ENCODE assay signal across 23 cellular contexts in genomic region chr3:197495499-197495898, GRCh38.
DNase-seq lines count a peak whose midpoint lies in the region; ATAC-seq, FAIRE-seq and TF ChIP-seq lines count a peak whose summit lies in the region.
"Had no signal": no experiment of that assay in that cellular context is flagged by ENCODE, and none has a peak within 500 bp of the region (broad histone marks: within the 10 kb centered on the region; RNA-seq: fewer than 3 reads in every experiment).

No MANE protein-coding gene starts in this region.

- no peaks in the 10 kb centered on the region for H3K27me3 ChIP-seq in esophagus squamous epithelium
- H3K27me3 ChIP-seq in suprapubic skin: no peaks in the 10 kb centered on the region
- no peaks in the 10 kb centered on the region for H3K27me3 ChIP-seq in uterus
- H3K27me3 ChIP-seq: brain microvascular endothelial cell had no signal

- peak; percentile 28 for DNase-seq in GM18507 (ENCODE audit: extremely low spot score, insufficient read length, low read depth)
- DNase-seq in esophagus squamous epithelium (lab: John Stamatoyannopoulos, UW): no peak
- no peak for DNase-seq in suprapubic skin (ENCODE audit: low spot score in 2 of 2)
- DNase-seq in kidney glomerular epithelial cell (lab: John Stamatoyannopoulos, UW): no peak
- DNase-seq in uterus: no peak
- no peak for DNase-seq in cortex of kidney (lab: John Stamatoyannopoulos, UW)
- DNase-seq: activated CD4-positive, alpha-beta T cell treated with anti-CD3 and anti-CD28 coated beads for 1 hour; activated CD8-positive, alpha-beta memory T cell treated with anti-CD3 and anti-CD28 coated beads for 24 hours; brain microvascular endothelial cell; EL; foreskin fibroblast; islet precursor cell; KG1; MV-4-11; NCI-H1930; NCI-H524; psoas muscle; spleen; SW 1271 had no signal

- no peak for TF ChIP-seq POLR2A in esophagus squamous epithelium (IDR thresholded peaks at IDR 0.05)
- no peak for TF ChIP-seq POLR2A in suprapubic skin (IDR thresholded peaks at IDR 0.05)
- no peak for TF ChIP-seq POLR2A in uterus (IDR thresholded peaks at IDR 0.05)

- H3K9me3 ChIP-seq in esophagus squamous epithelium (no peaks in the 10 kb centered on the region), suprapubic skin (no peaks in the 10 kb centered on the region), uterus (no peaks in the 10 kb centered on the region)
- H3K9me3 ChIP-seq: psoas muscle had no signal

- peak; percentile 53 for ATAC-seq in HG02852 (IDR thresholded peaks at IDR 0.05; ENCODE audit: unreplicated experiment)
- ATAC-seq: HCT116; natural killer cell treated with Interleukin-12 subunit alpha and Interleukin-12 subunit beta and Interleukin-15 and Interleukin-18, amount 100 ng/mL, for 72 hours had no signal

- peak overlapping the region; percentile 70 to 83 (median 80) for H3K27ac ChIP-seq in esophagus squamous epithelium
- H3K27ac ChIP-seq in suprapubic skin: peak overlapping the region; percentile 87
- no peak overlapping the region for H3K27ac ChIP-seq in uterus
- H3K27ac ChIP-seq: psoas muscle, spleen had no signal

- intact Hi-C loops in esophagus squamous epithelium (cut with DNase I) (no loop called here), uterus (cut with DNase I; ENCODE audit: low total_unique reads) (no loop called here)

- peak; percentile 71 for FAIRE-seq in GM18507 (lab: Jason Lieb, UNC)

- H3K4me1 ChIP-seq in esophagus squamous epithelium (peaks cover 14 to 58% (median 23%) of the 10 kb centered on the region in 3 donors), suprapubic skin (peaks cover 28% of the 10 kb centered on the region), uterus (no peaks in the 10 kb centered on the region)
- H3K4me1 ChIP-seq: psoas muscle, spleen had no signal

- TF ChIP-seq CTCF in esophagus squamous epithelium (IDR thresholded peaks at IDR 0.05) (no peak), suprapubic skin (IDR thresholded peaks at IDR 0.05) (no peak), uterus (IDR thresholded peaks at IDR 0.05) (no peak)

- WGBS in esophagus squamous epithelium, 2 donors: 90 to 98% methylated on average over 5 of the region's 5 CpGs
- WGBS in suprapubic skin: 89% methylated on average over 5 of the region's 5 CpGs

- no peak overlapping the region for H3K4me3 ChIP-seq in esophagus squamous epithelium
- H3K4me3 ChIP-seq in suprapubic skin: no peak overlapping the region
- H3K4me3 ChIP-seq in uterus: no peak overlapping the region
- H3K4me3 ChIP-seq: coronary artery, psoas muscle, spleen had no signal

- H3K36me3 ChIP-seq in esophagus squamous epithelium (no peaks in the 10 kb centered on the region), suprapubic skin (no peaks in the 10 kb centered on the region), uterus (no peaks in the 10 kb centered on the region)
- H3K36me3 ChIP-seq: brain microvascular endothelial cell, spleen had no signal

- TF ChIP-seq EP300 in suprapubic skin (IDR thresholded peaks at IDR 0.05): no peak

Comparison
In these comparisons a context has a peak if more than half of its experiments do, and no peak if none do; other contexts are left out.
1. H3K27ac ChIP-seq: peak in esophagus squamous epithelium (4 of 4) and suprapubic skin (single experiment); none in uterus (0 of 2).